ENCODE assay signal across 7 cellular contexts in genomic region chr5:39525776-39526175, GRCh38.
DNase-seq lines count a peak whose midpoint lies in the region; ATAC-seq and TF ChIP-seq lines count a peak whose summit lies in the region.
"Not testable (repeated sequence)": the region's sequence is repeated elsewhere in the genome, so short reads cannot be mapped to it uniquely, and the experiment has no call there.

No MANE protein-coding gene starts in this region.

- not testable (repeated sequence) for H4K20me1 ChIP-seq in osteoblast (ENCODE audit: insufficient read depth, low read length)

- ATAC-seq in SK-N-SH treated with all-trans-retinoic acid at 6 μM for 48 hours: peak; percentile 76

- H3K27ac ChIP-seq in colonic mucosa (peak overlapping the region; percentile 71), osteoblast (ENCODE audit: low read depth, low read length) (peak overlapping the region; percentile 86), subcutaneous abdominal adipose tissue (ENCODE audit: low read depth, low read length) (peak overlapping the region; percentile 74)

- in situ Hi-C loops in KBM-7 (cut with MboI; ENCODE audit: low pct_unique_long_range_greater_than_20kb, low sequenced_read_pairs): not testable (repeated sequence)

- DNase-seq in KBM-7 (peak; percentile 23), fibroblast of peridontal ligament (ENCODE audit: extremely low read depth) (peak; percentile 52), iris pigment epithelial cell (ENCODE audit: low read depth) (peak; percentile 83), osteoblast (ENCODE audit: insufficient read length, low spot score, missing footprints) (peak; percentile 55)
- not testable (repeated sequence) for DNase-seq in colonic mucosa

- not testable (repeated sequence) for H3K27me3 ChIP-seq in colonic mucosa; osteoblast (ENCODE audit: insufficient read depth, low read length); subcutaneous abdominal adipose tissue (ENCODE audit: control insufficient read depth in 5 of 5, insufficient read depth in 4 of 5, low read length in 5 of 5)

- H2AFZ ChIP-seq in osteoblast (ENCODE audit: low read length): not testable (repeated sequence)

- TF ChIP-seq CTCF in colonic mucosa (IDR thresholded peaks at IDR 0.05); osteoblast (IDR thresholded peaks at IDR 0.05; ENCODE audit: extremely low read depth, low read depth, low read length): not testable (repeated sequence)

- not testable (repeated sequence) for H3K9ac ChIP-seq in colonic mucosa (ENCODE audit: low read depth in 2 of 2, low read length in 2 of 2)
- H3K9ac ChIP-seq in subcutaneous abdominal adipose tissue (ENCODE audit: low read length in 5 of 5): peak overlapping the region in 1 of 5 donors; percentile 20

- H3K36me3 ChIP-seq in colonic mucosa; osteoblast (ENCODE audit: insufficient read depth, low read length); subcutaneous abdominal adipose tissue (ENCODE audit: control insufficient read depth in 5 of 5, insufficient read depth in 5 of 5, low read length in 5 of 5): not testable (repeated sequence)

- H3K79me2 ChIP-seq in osteoblast (ENCODE audit: insufficient read depth, low read length): not testable (repeated sequence)

- not testable (repeated sequence) for H3K4me3 ChIP-seq in colonic mucosa; osteoblast (ENCODE audit: insufficient read depth, low read length); subcutaneous abdominal adipose tissue (ENCODE audit: low read depth in 1 of 5, low read length in 5 of 5)

- H3K4me2 ChIP-seq in osteoblast (ENCODE audit: insufficient read depth, low read length): peak overlapping the region; percentile 4

- intact Hi-C loops in colonic mucosa (cut with DNase I): not testable (repeated sequence)

- H3K9me3 ChIP-seq in colonic mucosa; osteoblast (ENCODE audit: low read depth, low read length); subcutaneous abdominal adipose tissue (ENCODE audit: control insufficient read depth in 5 of 5, low read length in 5 of 5): not testable (repeated sequence)

- H3K4me1 ChIP-seq in colonic mucosa: not testable (repeated sequence)
- H3K4me1 ChIP-seq in osteoblast (ENCODE audit: insufficient read depth, low read length) (peaks cover 45% of the 10 kb centered on the region), subcutaneous abdominal adipose tissue (ENCODE audit: control insufficient read depth in 5 of 5, insufficient read depth in 5 of 5, low read length in 5 of 5) (peaks cover 0 to 28% (median 8%) of the 10 kb centered on the region in 5 donors)

TF ChIP-seq in SK-N-SH treated with all-trans-retinoic acid at 6 μM for 48 hours, 23 proteins besides CTCF, POLR2A, EP300 and RAD21:
- peak; percentile 36; the same call in 1 of the 2 replicates for TF ChIP-seq OSR1 (CRISPR knock-in tag; IDR thresholded peaks at IDR 0.05)
